ENCODE assay signal across 1 cellular context in the genomic region with DNA sequence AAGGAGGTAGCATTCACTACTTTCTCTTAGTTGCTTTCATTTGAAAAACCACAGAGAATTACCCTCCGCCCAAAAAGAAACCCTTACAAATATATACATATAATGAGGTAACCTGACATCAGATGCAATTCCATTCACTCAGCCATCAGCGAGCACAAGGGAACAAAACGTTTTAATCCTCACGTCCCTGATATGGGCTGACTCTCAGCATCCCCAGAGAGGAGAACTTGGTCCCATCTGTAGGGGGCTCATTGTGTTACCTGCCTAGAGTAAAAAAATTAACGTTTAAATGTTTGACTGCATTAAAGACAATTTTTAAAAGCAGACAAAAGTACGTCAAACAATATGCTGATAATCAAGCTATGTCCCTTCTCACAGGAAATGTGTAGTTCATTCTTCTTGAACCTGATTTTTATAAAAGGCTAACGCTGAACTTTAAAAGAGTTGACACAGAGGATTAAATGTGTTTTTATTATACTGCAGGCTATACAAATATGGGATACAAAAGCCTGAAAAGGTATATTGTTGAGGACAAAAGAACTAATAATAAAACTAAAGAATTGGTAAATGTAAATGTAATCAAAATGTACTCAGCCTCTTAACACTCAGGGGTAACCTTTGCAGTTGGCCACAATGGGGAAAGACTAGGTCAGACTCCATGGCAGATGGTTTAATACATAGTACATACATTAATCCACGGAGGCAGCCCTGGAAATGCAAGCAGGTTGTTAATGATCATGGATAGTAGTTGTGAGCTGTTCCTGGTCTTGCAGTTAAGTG.
TF ChIP-seq lines count a peak whose summit lies in the region.

No MANE protein-coding gene starts in this region.

TF ChIP-seq in GM23338, 12 proteins besides CTCF, POLR2A, EP300 and RAD21 (continued from another document):
- TF ChIP-seq ZNF462 (CRISPR knock-in tag; IDR thresholded peaks at IDR 0.05) = no peak
- TF ChIP-seq REST (IDR thresholded peaks at IDR 0.05; ENCODE audit: unreplicated experiment) = no peak
